Comparison of ENCODE assay signal across 8 cellular contexts in the genomic region with DNA sequence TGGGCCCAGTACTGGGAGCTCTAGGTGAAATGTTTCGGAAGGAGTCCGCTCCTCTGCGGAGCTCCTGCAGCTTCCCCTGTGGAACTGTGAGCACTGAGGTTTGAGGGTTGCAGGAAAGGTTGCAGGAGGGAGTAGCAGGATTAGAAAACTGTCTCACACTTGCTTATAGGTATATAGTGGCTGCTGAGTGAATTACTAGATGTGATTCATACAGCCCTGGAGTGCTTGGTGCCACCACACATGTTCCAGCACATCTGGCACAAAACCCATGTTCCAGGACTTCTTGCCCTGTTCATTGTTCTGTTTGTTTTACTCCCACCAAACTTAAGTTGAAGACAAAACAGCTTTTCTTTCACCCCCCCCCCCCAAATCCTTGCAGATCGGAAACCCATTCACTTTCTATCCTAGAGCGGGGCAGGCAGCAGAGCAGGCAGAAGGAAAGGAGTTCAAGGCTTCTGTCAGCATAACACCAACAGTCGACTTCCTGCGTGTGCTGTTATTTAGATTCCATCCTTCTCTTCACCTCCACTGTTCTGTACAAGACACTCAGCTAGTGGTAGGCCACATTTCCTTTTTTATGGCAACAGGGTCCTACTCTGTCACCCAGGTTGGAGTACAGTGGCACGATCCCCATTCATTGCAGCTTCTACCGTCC.
DNase-seq lines count a peak whose midpoint lies in the region; ATAC-seq and TF ChIP-seq lines count a peak whose summit lies in the region.

No MANE protein-coding gene starts in this region.

- peak overlapping the region; percentile 96 for H3K9ac ChIP-seq in adipocyte (ENCODE audit: low read length)
- H3K9ac ChIP-seq in iPS-18a (ENCODE audit: low read length) = peak overlapping the region; percentile 50

- H3K4me1 ChIP-seq in adipocyte (ENCODE audit: control insufficient read depth, insufficient read depth, low read length) = peaks cover 31% of the 10 kb centered on the region
- H3K4me1 ChIP-seq in iPS-18a (ENCODE audit: control insufficient read depth, low read depth, low read length) = peaks cover 5% of the 10 kb centered on the region

- peaks cover 49% of the 10 kb centered on the region for H3K4me1 Mint-ChIP-seq in stimulated activated memory B cell treated with anti-CD40 and anti-IgM and Interleukin-4, amounts not matched to agents 10 μg/mL and 1 μg/mL and 100 μg/mL, for 72 hours

- peak overlapping the region; percentile 73 for H3K4me3 ChIP-seq in GM06990 (replicated peaks; ENCODE audit: low read depth, low read length)
- H3K4me3 ChIP-seq in adipocyte (ENCODE audit: low read length) = peak overlapping the region; percentile 86
- peak overlapping the region; percentile 61 for H3K4me3 ChIP-seq in iPS-18a (ENCODE audit: low read length)

- H3K36me3 ChIP-seq in GM06990 (ENCODE audit: control insufficient read depth, insufficient read depth, low read length) (no peaks in the 10 kb centered on the region; the same call in 1 of the 2 replicates), adipocyte (ENCODE audit: control insufficient read depth, insufficient read depth, low read length, severe bottlenecking) (no peaks in the 10 kb centered on the region), iPS-18a (ENCODE audit: control insufficient read depth, low read depth, low read length) (no peaks in the 10 kb centered on the region)

- ATAC-seq in stimulated activated memory B cell treated with anti-CD40 and anti-IgM and Interleukin-4, amounts not matched to agents 10 μg/mL and 1 μg/mL and 100 μg/mL, for 72 hours = no peak
- ATAC-seq in GM21390 (IDR thresholded peaks at IDR 0.05; ENCODE audit: unreplicated experiment) (no peak), GM19328 (IDR thresholded peaks at IDR 0.05; ENCODE audit: unreplicated experiment) (no peak)

- peak overlapping the region; percentile 16 for H3K27ac ChIP-seq in iPS-18a (ENCODE audit: low read length)

- peak overlapping the region; percentile 93 for H3K27ac Mint-ChIP-seq in stimulated activated memory B cell treated with anti-CD40 and anti-IgM and Interleukin-4, amounts not matched to agents 10 μg/mL and 1 μg/mL and 100 μg/mL, for 72 hours

- H3K27me3 ChIP-seq in GM06990 (replicated peaks; ENCODE audit: control insufficient read depth, insufficient read depth, low read length) (no peaks in the 10 kb centered on the region), adipocyte (replicated peaks; ENCODE audit: control insufficient read depth, insufficient read depth, low read length) (no peaks in the 10 kb centered on the region), iPS-18a (ENCODE audit: control insufficient read depth, insufficient read depth, low read length) (no peaks in the 10 kb centered on the region)

- no peak for TF ChIP-seq CTCF in GM06990 (IDR thresholded peaks at IDR 0.05; ENCODE audit: insufficient read depth, low read length, poor library complexity, severe bottlenecking)

- no peaks in the 10 kb centered on the region for H3K9me3 ChIP-seq in adipocyte (ENCODE audit: control insufficient read depth, low read length)
- no peaks in the 10 kb centered on the region for H3K9me3 ChIP-seq in iPS-18a (ENCODE audit: control insufficient read depth, low read depth, low read length)

- peak overlapping the region; percentile 84 for H3K4me3 Mint-ChIP-seq in stimulated activated memory B cell treated with anti-CD40 and anti-IgM and Interleukin-4, amounts not matched to agents 10 μg/mL and 1 μg/mL and 100 μg/mL, for 72 hours

- no peaks in the 10 kb centered on the region for H3K9me3 Mint-ChIP-seq in stimulated activated memory B cell treated with anti-CD40 and anti-IgM and Interleukin-4, amounts not matched to agents 10 μg/mL and 1 μg/mL and 100 μg/mL, for 72 hours

- no peaks in the 10 kb centered on the region for H3K27me3 Mint-ChIP-seq in stimulated activated memory B cell treated with anti-CD40 and anti-IgM and Interleukin-4, amounts not matched to agents 10 μg/mL and 1 μg/mL and 100 μg/mL, for 72 hours

- peaks cover 6% of the 10 kb centered on the region for H3K36me3 Mint-ChIP-seq in stimulated activated memory B cell treated with anti-CD40 and anti-IgM and Interleukin-4, amounts not matched to agents 10 μg/mL and 1 μg/mL and 100 μg/mL, for 72 hours

- DNase-seq in GM06990 (ENCODE audit: extremely low read depth, insufficient read length) = no peak
- peak; percentile 39 for DNase-seq in HuH-7 (ENCODE audit: low spot score)
- DNase-seq in adipocyte (ENCODE audit: low read depth) = no peak
- DNase-seq in SIG-M5 treated with dmso at 0.1 percent for 504 hours (lab: John Stamatoyannopoulos, UW; ENCODE audit: unreplicated experiment) = no peak
